17 cellular contexts compared by ENCODE assay signal in genomic region chr13:29038700-29039099, GRCh38.
DNase-seq lines count a peak whose midpoint lies in the region; ATAC-seq and TF ChIP-seq lines count a peak whose summit lies in the region.
"Had no signal": no experiment of that assay in that cellular context is flagged by ENCODE, and none has a peak within 500 bp of the region (broad histone marks: within the 10 kb centered on the region; RNA-seq: fewer than 3 reads in every experiment).

No MANE protein-coding gene starts in this region.

- no peak overlapping the region for H4K8ac ChIP-seq in neuronal stem cell (ENCODE audit: low read depth, low read length)

- H3K36me3 ChIP-seq in endodermal cell (ENCODE audit: control insufficient read depth, insufficient read depth, low read length) (no peaks in the 10 kb centered on the region), neuronal stem cell (replicated peaks in 1 of 2; ENCODE audit: control insufficient read depth in 2 of 2, insufficient read depth in 2 of 2, low read length in 2 of 2) (no peaks in the 10 kb centered on the region)
- H3K36me3 ChIP-seq: BLaER1 treated with 17β-estradiol and CSF1 and Interleukin-3, amounts not matched to agents 10 nM and 100 nM had no signal

- H2AK5ac ChIP-seq in neuronal stem cell (ENCODE audit: low read depth, low read length): peak overlapping the region; percentile 46

- CTCF ChIA-PET in activated CD4-positive, alpha-beta memory T cell treated with anti-CD3 and anti-CD28 coated beads, Interleukin-2, amount 10 ng/mL, durations not matched to agents 7 days and 5 days (lab: Charles Lee): no interaction called here

- H3K9me3 Mint-ChIP-seq in endodermal cell: no peaks in the 10 kb centered on the region
- no peaks in the 10 kb centered on the region for H3K9me3 Mint-ChIP-seq in stimulated activated memory B cell treated with anti-CD40 and anti-IgM and Interleukin-4, amounts not matched to agents 10 μg/mL and 1 μg/mL and 100 μg/mL, for 72 hours
- peaks cover 2% of the 10 kb centered on the region for H3K9me3 Mint-ChIP-seq in activated CD4-positive, alpha-beta memory T cell treated with anti-CD3 and anti-CD28 coated beads, Interleukin-2, amount 10 ng/mL, durations not matched to agents 7 days and 5 days
- H3K9me3 Mint-ChIP-seq: CD4-positive, alpha-beta T cell; CD8-positive, alpha-beta T cell had no signal

- POLR2A ChIA-PET in activated CD4-positive, alpha-beta memory T cell treated with anti-CD3 and anti-CD28 coated beads, Interleukin-2, amount 10 ng/mL, durations not matched to agents 7 days and 5 days (lab: Charles Lee): no interaction called here

- peak overlapping the region; percentile 82 for H3K14ac ChIP-seq in neuronal stem cell (ENCODE audit: low read length)

- no peaks in the 10 kb centered on the region for H3K36me3 Mint-ChIP-seq in endodermal cell (ENCODE audit: low read depth)
- H3K36me3 Mint-ChIP-seq in stimulated activated memory B cell treated with anti-CD40 and anti-IgM and Interleukin-4, amounts not matched to agents 10 μg/mL and 1 μg/mL and 100 μg/mL, for 72 hours: no peaks in the 10 kb centered on the region
- no peaks in the 10 kb centered on the region for H3K36me3 Mint-ChIP-seq in activated CD4-positive, alpha-beta memory T cell treated with anti-CD3 and anti-CD28 coated beads, Interleukin-2, amount 10 ng/mL, durations not matched to agents 7 days and 5 days (ENCODE audit: low read depth)
- H3K36me3 Mint-ChIP-seq: CD8-positive, alpha-beta T cell had no signal

- no peak overlapping the region for H2BK15ac ChIP-seq in neuronal stem cell (ENCODE audit: low read length)

- no peak overlapping the region for H2BK120ac ChIP-seq in neuronal stem cell (ENCODE audit: low read depth, low read length)

- no peaks in the 10 kb centered on the region for H3K79me1 ChIP-seq in neuronal stem cell (ENCODE audit: low read depth, low read length)

- H3K27ac Mint-ChIP-seq in endodermal cell: no peak overlapping the region
- H3K27ac Mint-ChIP-seq in stimulated activated memory B cell treated with anti-CD40 and anti-IgM and Interleukin-4, amounts not matched to agents 10 μg/mL and 1 μg/mL and 100 μg/mL, for 72 hours: no peak overlapping the region
- H3K27ac Mint-ChIP-seq in activated CD4-positive, alpha-beta memory T cell treated with anti-CD3 and anti-CD28 coated beads, Interleukin-2, amount 10 ng/mL, durations not matched to agents 7 days and 5 days: no peak overlapping the region
- H3K27ac Mint-ChIP-seq: B cell; CD4-positive, alpha-beta T cell; CD8-positive, alpha-beta T cell had no signal

- H3K9ac ChIP-seq in endodermal cell (ENCODE audit: extremely low read depth, low read length, poor library complexity, severe bottlenecking): no peak overlapping the region
- H3K9ac ChIP-seq in neuronal stem cell (ENCODE audit: low read depth, low read length, poor library complexity): no peak overlapping the region
- H3K9ac ChIP-seq: BLaER1 treated with 17β-estradiol and CSF1 and Interleukin-3, amounts not matched to agents 10 nM and 100 nM had no signal

- no peak overlapping the region for H4K91ac ChIP-seq in neuronal stem cell (ENCODE audit: low read depth, low read length, poor library complexity)

- no peaks in the 10 kb centered on the region for H3K4me1 ChIP-seq in endodermal cell (ENCODE audit: control insufficient read depth, insufficient read depth, low read length)
- H3K4me1 ChIP-seq in neuronal stem cell (ENCODE audit: control insufficient read depth in 2 of 2, insufficient read depth in 1 of 2, low read depth in 1 of 2, low read length in 2 of 2): no peaks in the 10 kb centered on the region
- H3K4me1 ChIP-seq: A549; BLaER1 treated with 17β-estradiol and CSF1 and Interleukin-3, amounts not matched to agents 10 nM and 100 nM; Caco-2 had no signal

- H3K4me1 Mint-ChIP-seq in endodermal cell: no peaks in the 10 kb centered on the region
- no peaks in the 10 kb centered on the region for H3K4me1 Mint-ChIP-seq in stimulated activated memory B cell treated with anti-CD40 and anti-IgM and Interleukin-4, amounts not matched to agents 10 μg/mL and 1 μg/mL and 100 μg/mL, for 72 hours
- no peaks in the 10 kb centered on the region for H3K4me1 Mint-ChIP-seq in activated CD4-positive, alpha-beta memory T cell treated with anti-CD3 and anti-CD28 coated beads, Interleukin-2, amount 10 ng/mL, durations not matched to agents 7 days and 5 days
- H3K4me1 Mint-ChIP-seq: B cell had no signal

- TF ChIP-seq CTCF in endodermal cell (conservative IDR thresholded peaks at IDR 0.05): no peak

- no peak overlapping the region for H3K4ac ChIP-seq in neuronal stem cell (ENCODE audit: low read length)

- peaks cover 21% of the 10 kb centered on the region for H3K9me3 ChIP-seq in endodermal cell (ENCODE audit: control insufficient read depth, low read length)
- H3K9me3 ChIP-seq in neuronal stem cell (replicated peaks in 1 of 2; ENCODE audit: control insufficient read depth in 2 of 2, insufficient read depth in 1 of 2, low read depth in 1 of 2, low read length in 2 of 2): no peaks in the 10 kb centered on the region
- H3K9me3 ChIP-seq: A549; BLaER1 treated with 17β-estradiol and CSF1 and Interleukin-3, amounts not matched to agents 10 nM and 100 nM; Caco-2 had no signal

- DNase-seq in endodermal cell: peak; percentile 18
- DNase-seq in neuronal stem cell (ENCODE audit: low spot score): no peak
- DNase-seq in activated CD4-positive, alpha-beta memory T cell treated with anti-CD3 and anti-CD28 coated beads, Interleukin-2, amount 10 ng/mL, durations not matched to agents 7 days and 5 days: no peak
- DNase-seq: AML-193; Caco-2; Calu3; CD4-positive, alpha-beta T cell; CD8-positive, alpha-beta T cell; DMS79 treated with DMSO at 0.1 percent for 48 hours; GF-D8 had no signal

- H3K4me3 Mint-ChIP-seq in endodermal cell: no peak overlapping the region
- no peak overlapping the region for H3K4me3 Mint-ChIP-seq in stimulated activated memory B cell treated with anti-CD40 and anti-IgM and Interleukin-4, amounts not matched to agents 10 μg/mL and 1 μg/mL and 100 μg/mL, for 72 hours
- H3K4me3 Mint-ChIP-seq in activated CD4-positive, alpha-beta memory T cell treated with anti-CD3 and anti-CD28 coated beads, Interleukin-2, amount 10 ng/mL, durations not matched to agents 7 days and 5 days: no peak overlapping the region
- H3K4me3 Mint-ChIP-seq: B cell; CD4-positive, alpha-beta T cell; CD8-positive, alpha-beta T cell had no signal

- H3K23ac ChIP-seq in neuronal stem cell (ENCODE audit: low read depth, low read length, poor library complexity): no peak overlapping the region

- H3K27ac ChIP-seq in endodermal cell (ENCODE audit: low read depth, low read length): no peak overlapping the region
- no peak overlapping the region for H3K27ac ChIP-seq in neuronal stem cell (replicated peaks; ENCODE audit: low read length)
- H3K27ac ChIP-seq: 22Rv1; A549; BLaER1 treated with 17β-estradiol and CSF1 and Interleukin-3, amounts not matched to agents 10 nM and 100 nM; C4-2B had no signal

- peaks cover 2% of the 10 kb centered on the region for H3K27me3 Mint-ChIP-seq in endodermal cell (ENCODE audit: insufficient read depth)
- peaks cover 5% of the 10 kb centered on the region for H3K27me3 Mint-ChIP-seq in stimulated activated memory B cell treated with anti-CD40 and anti-IgM and Interleukin-4, amounts not matched to agents 10 μg/mL and 1 μg/mL and 100 μg/mL, for 72 hours
- H3K27me3 Mint-ChIP-seq in activated CD4-positive, alpha-beta memory T cell treated with anti-CD3 and anti-CD28 coated beads, Interleukin-2, amount 10 ng/mL, durations not matched to agents 7 days and 5 days: no peaks in the 10 kb centered on the region
- H3K27me3 Mint-ChIP-seq: CD4-positive, alpha-beta T cell had no signal

- WGBS in endodermal cell (ENCODE audit: insufficient coverage in 1 of 2, insufficient read length in 1 of 2), 2 experiments: 89 to 94% methylated on average over 6 to 11 of the region's 11 CpGs
- no CpG with 5 or more reads among the region's 11 CpGs for WGBS in neuronal stem cell (ENCODE audit: extremely low coverage in 2 of 2, insufficient read length in 2 of 2, insufficient replicate concordance in 1 of 2), 2 donors

- H2BK12ac ChIP-seq in neuronal stem cell (ENCODE audit: low read length): no peak overlapping the region

- H3K18ac ChIP-seq in neuronal stem cell (ENCODE audit: low read length): peak overlapping the region; percentile 80

- H3K27me3 ChIP-seq in endodermal cell (ENCODE audit: control insufficient read depth, insufficient read depth, low read length, poor library complexity, severe bottlenecking) (no peaks in the 10 kb centered on the region), neuronal stem cell (ENCODE audit: control insufficient read depth in 3 of 3, insufficient read depth in 3 of 3, low read depth in 1 of 3, low read length in 3 of 3) (no peaks in the 10 kb centered on the region)
- H3K27me3 ChIP-seq: BLaER1 treated with 17β-estradiol and CSF1 and Interleukin-3, amounts not matched to agents 10 nM and 100 nM had no signal

- H3K4me2 ChIP-seq in neuronal stem cell (ENCODE audit: insufficient read depth, low read length, poor library complexity, severe bottlenecking): no peak overlapping the region
- H3K4me2 ChIP-seq: A549; BLaER1 treated with 17β-estradiol and CSF1 and Interleukin-3, amounts not matched to agents 10 nM and 100 nM had no signal

- peak; percentile 24 for ATAC-seq in stimulated activated memory B cell treated with anti-CD40 and anti-IgM and Interleukin-4, amounts not matched to agents 10 μg/mL and 1 μg/mL and 100 μg/mL, for 72 hours
- ATAC-seq in HG03457 (IDR thresholded peaks at IDR 0.05; ENCODE audit: unreplicated experiment): no peak
- ATAC-seq: A549; CD8-positive, alpha-beta T cell had no signal

- peak overlapping the region; percentile 66 for H2BK5ac ChIP-seq in neuronal stem cell (ENCODE audit: low read length)

- H2AFZ ChIP-seq in neuronal stem cell (ENCODE audit: low read length): no peak overlapping the region

- no peak overlapping the region for H3K4me3 ChIP-seq in endodermal cell (ENCODE audit: low read length)
- H3K4me3 ChIP-seq in neuronal stem cell (ENCODE audit: low read length in 2 of 2): no peak overlapping the region
- H3K4me3 ChIP-seq: A549; BLaER1 treated with 17β-estradiol and CSF1 and Interleukin-3, amounts not matched to agents 10 nM and 100 nM had no signal
